19 cellular contexts compared by ENCODE assay signal in genomic region chr5:159244163-159244562, GRCh38. TPM values are rescaled to one million over a fixed set of nuclear protein-coding genes. Genes with fewer than 3 reads are reported as not detected.
DNase-seq lines count a peak whose midpoint lies in the region; ATAC-seq, FAIRE-seq and TF ChIP-seq lines count a peak whose summit lies in the region.
"Had no signal": no experiment of that assay in that cellular context is flagged by ENCODE, and none has a peak within 500 bp of the region (broad histone marks: within the 10 kb centered on the region; RNA-seq: fewer than 3 reads in every experiment).

No MANE protein-coding gene starts in this region.

- no peak for ATAC-seq in HepG2
- ATAC-seq in right lobe of liver: no peak
- no peak for ATAC-seq in left colon
- no peak for ATAC-seq in effector memory CD8-positive, alpha-beta T cell (replicated peaks)

- POLR2A ChIA-PET in HepG2 (lab: Yijun Ruan, JAX): no interaction called here

- H3K4me3 Mint-ChIP-seq in effector memory CD8-positive, alpha-beta T cell: no peak overlapping the region
- H3K4me3 Mint-ChIP-seq: CD4-positive, CD25-positive, alpha-beta regulatory T cell; CD8-positive, alpha-beta memory T cell; H9 had no signal

- CTCF ChIA-PET in HepG2 (lab: Yijun Ruan, JAX; ENCODE audit: low intra/inter-chr PET ratio, low total read pairs): no interaction called here

- no peak for TF ChIP-seq CTCF in HepG2 (CRISPR knock-in tag; IDR thresholded peaks at IDR 0.05)
- TF ChIP-seq CTCF in right lobe of liver (IDR thresholded peaks at IDR 0.05): no peak
- TF ChIP-seq CTCF in choroid plexus epithelial cell (conservative IDR thresholded peaks at IDR 0.05; ENCODE audit: low read depth, low read length): no peak

- 30% methylated on average over 3 of the region's 3 CpGs for WGBS in HepG2 (ENCODE audit: low lambda C conversion rate)
- WGBS in right lobe of liver (ENCODE audit: insufficient coverage, low coverage, low lambda C conversion rate, missing lambda C conversion rate): 41% methylated on average over 3 of the region's 3 CpGs

- H3K27me3 ChIP-seq in HepG2 (ENCODE audit: control insufficient read depth in 1 of 2, insufficient read depth in 2 of 2, low read length in 2 of 2): no peaks in the 10 kb centered on the region
- H3K27me3 ChIP-seq in right lobe of liver: no peaks in the 10 kb centered on the region
- H3K27me3 ChIP-seq: BE2C had no signal

- no peaks in the 10 kb centered on the region for H4K20me1 ChIP-seq in HepG2 (ENCODE audit: insufficient read depth, low read length)

- no TSS peak for BruUV-seq in HepG2 (replicated peaks; lab: Mats Ljungman, UMichigan)

- no peaks in the 10 kb centered on the region for H3K36me3 Mint-ChIP-seq in effector memory CD8-positive, alpha-beta T cell (ENCODE audit: insufficient read depth)
- H3K36me3 Mint-ChIP-seq: CD4-positive, CD25-positive, alpha-beta regulatory T cell; CD8-positive, alpha-beta memory T cell had no signal

- no peak overlapping the region for H2AFZ ChIP-seq in HepG2 (ENCODE audit: low read length)

- DNase-seq in HepG2 (ENCODE audit: low spot score): no peak
- no peak for DNase-seq in right lobe of liver
- DNase-seq in SK-MEL-5 (ENCODE audit: low read depth, low spot score): peak; percentile 23
- DNase-seq in choroid plexus epithelial cell (ENCODE audit: low read depth): peak; percentile 38
- DNase-seq in iris pigment epithelial cell (ENCODE audit: low read depth): peak; percentile 25
- no peak for DNase-seq in NCI-H1694 (lab: John Stamatoyannopoulos, UW)
- DNase-seq in left colon: no peak
- no peak for DNase-seq in effector memory CD8-positive, alpha-beta T cell
- DNase-seq: ACHN; BE2C; C1 segment of cervical spinal cord; CD4-positive, CD25-positive, alpha-beta regulatory T cell; CD8-positive, alpha-beta memory T cell; COR-L47; DMS79 treated with DMSO at 0.1 percent for 48 hours; GOT3; H9 had no signal

- no peak for FAIRE-seq in HepG2 (lab: Jason Lieb, UNC)
- FAIRE-seq: HTR-8/SVneo had no signal

- H3K27ac Mint-ChIP-seq in effector memory CD8-positive, alpha-beta T cell: no peak overlapping the region
- H3K27ac Mint-ChIP-seq: CD8-positive, alpha-beta memory T cell; H9 had no signal

- no peak for TF ChIP-seq RAD21 in HepG2 (CRISPR knock-in tag; IDR thresholded peaks at IDR 0.05)

- no peaks in the 10 kb centered on the region for H3K9me3 Mint-ChIP-seq in effector memory CD8-positive, alpha-beta T cell
- H3K9me3 Mint-ChIP-seq: CD8-positive, alpha-beta memory T cell; H9 had no signal

- H3K9ac ChIP-seq in HepG2 (ENCODE audit: insufficient read depth, low read depth, low read length): no peak overlapping the region
- H3K9ac ChIP-seq: KMS-11 had no signal

- no peaks in the 10 kb centered on the region for H3K4me1 ChIP-seq in HepG2 (ENCODE audit: insufficient read depth, low read length)
- no peaks in the 10 kb centered on the region for H3K4me1 ChIP-seq in right lobe of liver
- H3K4me1 ChIP-seq: BE2C had no signal

- no peaks in the 10 kb centered on the region for H3K9me3 ChIP-seq in HepG2 (ENCODE audit: low read length)
- H3K9me3 ChIP-seq in right lobe of liver: no peaks in the 10 kb centered on the region
- H3K9me3 ChIP-seq: BE2C had no signal

- H3K27me3 Mint-ChIP-seq in effector memory CD8-positive, alpha-beta T cell: peaks cover 11 to 32% of the 10 kb centered on the region in 2 donors

- no peak for TF ChIP-seq EP300 in HepG2 (IDR thresholded peaks at IDR 0.05; ENCODE audit: low read depth in 2 of 2, low read length in 2 of 2)
- no peak for TF ChIP-seq EP300 in HepG2 (CRISPR knock-in tag; IDR thresholded peaks at IDR 0.05; ENCODE audit: borderline replicate concordance)

- intact Hi-C loops in HepG2 (cut with micrococcal nuclease; ENCODE audit: unreplicated experiment): no loop called here
- intact Hi-C loops in right lobe of liver (cut with DNase I): no loop called here
- intact Hi-C loops in left colon (cut with DNase I, micrococcal nuclease): no loop called here

- H3K36me3 ChIP-seq in HepG2 (replicated peaks in 1 of 2; ENCODE audit: control insufficient read depth in 1 of 2, insufficient read depth in 2 of 2, low read length in 2 of 2) (no peaks in the 10 kb centered on the region), right lobe of liver (no peaks in the 10 kb centered on the region)
- H3K36me3 ChIP-seq: BE2C had no signal

- no peaks in the 10 kb centered on the region for H3K79me2 ChIP-seq in HepG2 (ENCODE audit: insufficient read depth, low read length)

- no peak overlapping the region for H3K4me3 ChIP-seq in HepG2 (replicated peaks in 1 of 3; ENCODE audit: insufficient read depth in 1 of 3, low read depth in 2 of 3, low read length in 3 of 3)
- H3K4me3 ChIP-seq in right lobe of liver: no peak overlapping the region
- no peak overlapping the region for H3K4me3 ChIP-seq in choroid plexus epithelial cell (ENCODE audit: low read depth, low read length)

- peaks cover 0 to 2% of the 10 kb centered on the region in 2 donors for H3K4me1 Mint-ChIP-seq in effector memory CD8-positive, alpha-beta T cell (ENCODE audit: low read depth in 2 of 2)
- H3K4me1 Mint-ChIP-seq: H9 had no signal

- no peak for TF ChIP-seq POLR2A in HepG2 (IDR thresholded peaks at IDR 0.05; ENCODE audit: insufficient read depth in 1 of 2, low read depth in 2 of 2, low read length in 2 of 2)
- no peak for TF ChIP-seq POLR2A in right lobe of liver (IDR thresholded peaks at IDR 0.05)

- H3K4me2 ChIP-seq in HepG2 (ENCODE audit: low read depth, low read length): no peak overlapping the region
- H3K4me2 ChIP-seq: KMS-11 had no signal

- H3K27ac ChIP-seq in HepG2 (ENCODE audit: extremely low read length, insufficient read depth, low read length) (no peak overlapping the region), right lobe of liver (no peak overlapping the region)
- H3K27ac ChIP-seq: KMS-11 had no signal

- in situ Hi-C loops in HepG2 (cut with HindIII; ENCODE audit: extremely low pct_ligation_motif_present, low pct_unique_long_range_greater_than_20kb): no loop called here
- in situ Hi-C loops in SK-MEL-5 (cut with HindIII; ENCODE audit: low pct_unique_long_range_greater_than_20kb, low sequenced_read_pairs): no loop called here

RNA-seq across cellular contexts. Expression of gene UBLCP1, which starts 18.9 kb away (rescaled TPM):
- total RNA-seq in HepG2 (2016; rRNA removed; fragmentation: Illumina TruSeq; extraction: Trizol) (12.6 and 20.2 TPM in 2 replicates), right lobe of liver (10 to 100 TPM in 1 of 6 experiments, 1 to 10 TPM in 5; 5.5 to 13.8 (median 8.1) TPM), left colon (10 to 100 TPM; 13.3 to 16.7 TPM)
- total RNA-seq in HepG2 (2016; cell fraction: cytosol; rRNA removed; fragmentation: Illumina TruSeq; extraction: Trizol; ENCODE audit: low read depth): 2.4 and 2.6 TPM in 2 replicates
- total RNA-seq in HepG2 (2016; cell fraction: insoluble cytoplasmic fraction; rRNA removed; fragmentation: Illumina TruSeq; extraction: Trizol): 11.6 and 19.3 TPM in 2 replicates
- 5.3 and 7.5 TPM in 2 replicates for total RNA-seq in HepG2 (2016; cell fraction: membrane; rRNA removed; fragmentation: Illumina TruSeq; extraction: Trizol)
- total RNA-seq in HepG2 (2016; cell fraction: nucleus; rRNA removed; fragmentation: Illumina TruSeq; extraction: Trizol): 8.9 and 9.5 TPM in 2 replicates
- 5.2 and 6.5 TPM in 2 replicates for polyA plus RNA-seq in HepG2 (2011; rRNA removed)
- 2.2 and 4.3 TPM in 2 replicates for polyA plus RNA-seq in HepG2 (2011; cell fraction: cytosol; rRNA removed)
- 1.3 and 2.2 TPM in 2 replicates for polyA plus RNA-seq in HepG2 (2011; cell fraction: nucleus; rRNA removed)
- 12.3 and 12.8 TPM in 2 replicates for polyA plus RNA-seq in HepG2 (2012)
- 2.4 and 3.0 TPM in 2 replicates for polyA plus RNA-seq in HepG2 (2016; cell fraction: cytosol; fragmentation: Illumina TruSeq; extraction: Trizol; ENCODE audit: low read depth)
- polyA plus RNA-seq in HepG2 (2016; cell fraction: insoluble cytoplasmic fraction; fragmentation: Illumina TruSeq; extraction: Trizol; ENCODE audit: low read depth): 27.3 and 29.1 TPM in 2 replicates
- 6.5 and 7.9 TPM in 2 replicates for polyA plus RNA-seq in HepG2 (2016; cell fraction: membrane; fragmentation: Illumina TruSeq; extraction: Trizol; ENCODE audit: low read depth)
- 19.4 and 20.6 TPM in 2 replicates for polyA plus RNA-seq in HepG2 (2016; cell fraction: nucleus; fragmentation: Illumina TruSeq; extraction: Trizol; ENCODE audit: insufficient read depth, low read depth)
- 0.98 and 1.6 TPM in 2 replicates for polyA minus RNA-seq in HepG2 (2011; rRNA and poly(A)+ RNA removed; ENCODE audit: low replicate concordance)
- 3.0 and 4.1 TPM in 2 replicates for polyA minus RNA-seq in HepG2 (2011; cell fraction: cytosol; rRNA and poly(A)+ RNA removed)
- 6.2 and 9.3 TPM in 2 replicates for polyA minus RNA-seq in HepG2 (2011; cell fraction: nucleus; rRNA and poly(A)+ RNA removed)
- total RNA-seq in SK-MEL-5 (2014; rRNA removed; shearing (Covaris generic)): 44.0 and 45.7 TPM in 2 replicates
- polyA plus RNA-seq in SK-MEL-5 (2015; cell fraction: cytosol; rRNA removed): 41.1 TPM in 2 replicates
- 33.8 and 42.0 TPM in 2 replicates for polyA plus RNA-seq in SK-MEL-5 (2015; cell fraction: nucleus; rRNA removed)

RNA-seq across cellular contexts. Expression of gene RNF145, which starts 34.8 kb away (rescaled TPM):
- total RNA-seq in HepG2 (2016; rRNA removed; fragmentation: Illumina TruSeq; extraction: Trizol) (17.5 and 24.6 TPM in 2 replicates), right lobe of liver (10 to 100 TPM in 5 of 6 experiments, 1 to 10 TPM in 1; 7.2 to 20.9 (median 10.6) TPM), left colon (10 to 100 TPM; 67.0 to 69.3 TPM)
- 8.6 and 11.6 TPM in 2 replicates for total RNA-seq in HepG2 (2016; cell fraction: cytosol; rRNA removed; fragmentation: Illumina TruSeq; extraction: Trizol; ENCODE audit: low read depth)
- 16.8 and 25.9 TPM in 2 replicates for total RNA-seq in HepG2 (2016; cell fraction: insoluble cytoplasmic fraction; rRNA removed; fragmentation: Illumina TruSeq; extraction: Trizol)
- total RNA-seq in HepG2 (2016; cell fraction: membrane; rRNA removed; fragmentation: Illumina TruSeq; extraction: Trizol): 22.1 and 23.1 TPM in 2 replicates
- total RNA-seq in HepG2 (2016; cell fraction: nucleus; rRNA removed; fragmentation: Illumina TruSeq; extraction: Trizol): 26.1 and 27.7 TPM in 2 replicates
- 21.8 and 24.6 TPM in 2 replicates for polyA plus RNA-seq in HepG2 (2011; rRNA removed)
- polyA plus RNA-seq in HepG2 (2011; cell fraction: cytosol; rRNA removed): 7.3 and 15.5 TPM in 2 replicates
- 19.7 and 20.4 TPM in 2 replicates for polyA plus RNA-seq in HepG2 (2011; cell fraction: nucleus; rRNA removed)
- 22.5 and 23.9 TPM in 2 replicates for polyA plus RNA-seq in HepG2 (2012)
- 23.7 and 24.5 TPM in 2 replicates for polyA plus RNA-seq in HepG2 (2016; cell fraction: cytosol; fragmentation: Illumina TruSeq; extraction: Trizol; ENCODE audit: low read depth)
- polyA plus RNA-seq in HepG2 (2016; cell fraction: insoluble cytoplasmic fraction; fragmentation: Illumina TruSeq; extraction: Trizol; ENCODE audit: low read depth): 17.6 and 19.8 TPM in 2 replicates
- polyA plus RNA-seq in HepG2 (2016; cell fraction: membrane; fragmentation: Illumina TruSeq; extraction: Trizol; ENCODE audit: low read depth): 26.8 and 29.2 TPM in 2 replicates
- polyA plus RNA-seq in HepG2 (2016; cell fraction: nucleus; fragmentation: Illumina TruSeq; extraction: Trizol; ENCODE audit: insufficient read depth, low read depth): 37.0 and 40.9 TPM in 2 replicates
- 14.3 and 35.2 TPM in 2 replicates for polyA minus RNA-seq in HepG2 (2011; rRNA and poly(A)+ RNA removed; ENCODE audit: low replicate concordance)
- 9.7 and 12.7 TPM in 2 replicates for polyA minus RNA-seq in HepG2 (2011; cell fraction: cytosol; rRNA and poly(A)+ RNA removed)
- polyA minus RNA-seq in HepG2 (2011; cell fraction: nucleus; rRNA and poly(A)+ RNA removed): 37.2 and 37.9 TPM in 2 replicates
- 47.5 and 49.4 TPM in 2 replicates for total RNA-seq in SK-MEL-5 (2014; rRNA removed; shearing (Covaris generic))
- 87.8 and 106 TPM in 2 replicates for polyA plus RNA-seq in SK-MEL-5 (2015; cell fraction: cytosol; rRNA removed)
- polyA plus RNA-seq in SK-MEL-5 (2015; cell fraction: nucleus; rRNA removed): 87.2 and 91.7 TPM in 2 replicates

Comparison
In these comparisons a context has a peak if more than half of its experiments do, and no peak if none do; other contexts are left out.
1. DNase-seq: peak in SK-MEL-5 (single experiment), choroid plexus epithelial cell (single experiment) and iris pigment epithelial cell (single experiment); none in HepG2 (single experiment), right lobe of liver (0 of 3), NCI-H1694 (single experiment), left colon (0 of 2) and effector memory CD8-positive, alpha-beta T cell (0 of 3).